Comparison of ENCODE assay signal across 1 cellular context in the genomic region with DNA sequence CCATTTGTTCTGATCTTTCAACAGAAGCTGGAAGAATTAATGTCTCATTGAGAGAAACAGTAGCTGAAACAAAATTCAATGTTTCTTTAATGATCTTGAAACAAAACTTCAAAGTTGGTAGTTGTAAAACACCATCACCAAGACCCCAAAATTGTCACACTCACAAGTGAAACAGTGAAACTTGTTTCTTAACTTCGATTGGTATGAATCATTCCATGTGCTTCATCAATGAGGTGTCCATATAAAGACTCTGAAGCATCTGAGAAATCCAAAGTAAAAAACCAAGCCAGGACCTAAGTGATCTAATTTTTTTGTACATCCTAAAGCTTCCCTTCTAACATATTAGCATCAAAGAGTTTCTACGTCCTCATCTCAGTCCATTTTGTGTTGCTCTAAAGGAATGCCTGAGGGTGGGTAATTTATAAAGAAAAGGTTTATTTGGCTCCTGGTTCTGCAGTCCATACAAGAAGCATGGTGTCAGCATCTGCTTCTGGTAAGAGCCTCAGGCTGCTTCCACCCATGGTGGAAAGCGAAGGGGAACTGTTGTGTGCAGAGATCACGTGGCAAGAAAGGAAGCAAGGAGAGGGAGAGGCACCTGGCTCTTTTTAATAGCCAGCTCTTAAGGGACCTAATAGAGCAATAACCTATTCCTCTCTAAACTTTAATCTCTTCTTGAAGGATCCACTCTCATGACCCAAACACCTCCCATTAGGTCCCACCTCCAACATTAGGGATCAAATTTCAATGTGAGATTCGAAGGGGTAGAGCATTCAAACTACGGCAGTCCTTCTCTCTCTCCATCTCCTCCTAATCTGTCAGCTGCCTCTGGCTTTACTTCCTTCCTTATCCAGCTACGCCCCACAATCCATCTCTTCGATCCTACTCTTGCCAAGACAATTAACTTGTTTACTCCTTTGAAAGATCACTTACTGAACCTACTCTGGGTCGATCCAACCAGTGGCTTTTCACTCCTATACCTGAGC.
TF ChIP-seq lines count a peak whose summit lies in the region.

No MANE protein-coding gene starts in this region.

TF ChIP-seq in HepG2, 621 proteins besides CTCF, POLR2A, EP300 and RAD21:
- TF ChIP-seq, protein P1, sequence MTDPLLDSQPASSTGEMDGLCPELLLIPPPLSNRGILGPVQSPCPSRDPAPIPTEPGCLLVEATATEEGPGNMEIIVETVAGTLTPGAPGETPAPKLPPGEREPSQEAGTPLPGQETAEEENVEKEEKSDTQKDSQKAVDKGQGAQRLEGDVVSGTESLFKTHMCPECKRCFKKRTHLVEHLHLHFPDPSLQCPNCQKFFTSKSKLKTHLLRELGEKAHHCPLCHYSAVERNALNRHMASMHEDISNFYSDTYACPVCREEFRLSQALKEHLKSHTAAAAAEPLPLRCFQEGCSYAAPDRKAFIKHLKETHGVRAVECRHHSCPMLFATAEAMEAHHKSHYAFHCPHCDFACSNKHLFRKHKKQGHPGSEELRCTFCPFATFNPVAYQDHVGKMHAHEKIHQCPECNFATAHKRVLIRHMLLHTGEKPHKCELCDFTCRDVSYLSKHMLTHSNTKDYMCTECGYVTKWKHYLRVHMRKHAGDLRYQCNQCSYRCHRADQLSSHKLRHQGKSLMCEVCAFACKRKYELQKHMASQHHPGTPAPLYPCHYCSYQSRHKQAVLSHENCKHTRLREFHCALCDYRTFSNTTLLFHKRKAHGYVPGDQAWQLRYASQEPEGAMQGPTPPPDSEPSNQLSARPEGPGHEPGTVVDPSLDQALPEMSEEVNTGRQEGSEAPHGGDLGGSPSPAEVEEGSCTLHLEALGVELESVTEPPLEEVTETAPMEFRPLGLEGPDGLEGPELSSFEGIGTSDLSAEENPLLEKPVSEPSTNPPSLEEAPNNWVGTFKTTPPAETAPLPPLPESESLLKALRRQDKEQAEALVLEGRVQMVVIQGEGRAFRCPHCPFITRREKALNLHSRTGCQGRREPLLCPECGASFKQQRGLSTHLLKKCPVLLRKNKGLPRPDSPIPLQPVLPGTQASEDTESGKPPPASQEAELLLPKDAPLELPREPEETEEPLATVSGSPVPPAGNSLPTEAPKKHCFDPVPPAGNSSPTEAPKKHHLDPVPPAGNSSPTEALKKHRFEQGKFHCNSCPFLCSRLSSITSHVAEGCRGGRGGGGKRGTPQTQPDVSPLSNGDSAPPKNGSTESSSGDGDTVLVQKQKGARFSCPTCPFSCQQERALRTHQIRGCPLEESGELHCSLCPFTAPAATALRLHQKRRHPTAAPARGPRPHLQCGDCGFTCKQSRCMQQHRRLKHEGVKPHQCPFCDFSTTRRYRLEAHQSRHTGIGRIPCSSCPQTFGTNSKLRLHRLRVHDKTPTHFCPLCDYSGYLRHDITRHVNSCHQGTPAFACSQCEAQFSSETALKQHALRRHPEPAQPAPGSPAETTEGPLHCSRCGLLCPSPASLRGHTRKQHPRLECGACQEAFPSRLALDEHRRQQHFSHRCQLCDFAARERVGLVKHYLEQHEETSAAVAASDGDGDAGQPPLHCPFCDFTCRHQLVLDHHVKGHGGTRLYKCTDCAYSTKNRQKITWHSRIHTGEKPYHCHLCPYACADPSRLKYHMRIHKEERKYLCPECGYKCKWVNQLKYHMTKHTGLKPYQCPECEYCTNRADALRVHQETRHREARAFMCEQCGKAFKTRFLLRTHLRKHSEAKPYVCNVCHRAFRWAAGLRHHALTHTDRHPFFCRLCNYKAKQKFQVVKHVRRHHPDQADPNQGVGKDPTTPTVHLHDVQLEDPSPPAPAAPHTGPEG (CRISPR knock-in tag; IDR thresholded peaks at IDR 0.05): no peak
- TF ChIP-seq CCDC6 (CRISPR knock-in tag; IDR thresholded peaks at IDR 0.05) (no peak), CC2D1A (CRISPR knock-in tag; IDR thresholded peaks at IDR 0.05) (no peak), MXI1 (IDR thresholded peaks at IDR 0.05; ENCODE audit: borderline replicate concordance, low read depth, low read length) (no peak), ZKSCAN5 (CRISPR knock-in tag; IDR thresholded peaks at IDR 0.05) (no peak), JUN (CRISPR knock-in tag; IDR thresholded peaks at IDR 0.05) (no peak), AKAP8 (CRISPR knock-in tag; IDR thresholded peaks at IDR 0.05) (no peak), ZNF619 (CRISPR knock-in tag; IDR thresholded peaks at IDR 0.05) (no peak)
- TF ChIP-seq, protein P2, sequence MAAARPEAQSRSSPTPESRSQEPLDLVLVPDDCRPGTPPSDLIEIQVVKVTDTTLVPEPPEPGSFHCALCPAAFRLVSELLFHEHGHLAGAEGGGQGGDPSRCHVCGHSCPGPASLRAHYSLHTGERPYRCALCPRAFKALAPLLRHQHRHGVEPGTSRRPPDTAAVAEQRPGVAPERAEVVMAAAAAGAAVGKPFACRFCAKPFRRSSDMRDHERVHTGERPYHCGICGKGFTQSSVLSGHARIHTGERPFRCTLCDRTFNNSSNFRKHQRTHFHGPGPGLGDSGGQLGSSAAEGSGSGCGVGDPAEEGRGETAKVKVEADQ (CRISPR knock-in tag; IDR thresholded peaks at IDR 0.05; ENCODE audit: borderline replicate concordance): no peak
- TF ChIP-seq, protein P3, sequence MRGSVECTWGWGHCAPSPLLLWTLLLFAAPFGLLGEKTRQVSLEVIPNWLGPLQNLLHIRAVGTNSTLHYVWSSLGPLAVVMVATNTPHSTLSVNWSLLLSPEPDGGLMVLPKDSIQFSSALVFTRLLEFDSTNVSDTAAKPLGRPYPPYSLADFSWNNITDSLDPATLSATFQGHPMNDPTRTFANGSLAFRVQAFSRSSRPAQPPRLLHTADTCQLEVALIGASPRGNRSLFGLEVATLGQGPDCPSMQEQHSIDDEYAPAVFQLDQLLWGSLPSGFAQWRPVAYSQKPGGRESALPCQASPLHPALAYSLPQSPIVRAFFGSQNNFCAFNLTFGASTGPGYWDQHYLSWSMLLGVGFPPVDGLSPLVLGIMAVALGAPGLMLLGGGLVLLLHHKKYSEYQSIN (CRISPR knock-in tag; IDR thresholded peaks at IDR 0.05; ENCODE audit: borderline replicate concordance): no peak
